In genomic region chr2:67574230-67574629, GRCh38 we compare ENCODE assay signal across 14 cellular contexts.
A peak's percentile ranks its signal among the peaks of the same experiment; 100 is the strongest.
DNase-seq lines count a peak whose midpoint lies in the region; ATAC-seq and TF ChIP-seq lines count a peak whose summit lies in the region.
"Had no signal": no experiment of that assay in that cellular context is flagged by ENCODE, and none has a peak within 500 bp of the region (broad histone marks: within the 10 kb centered on the region; RNA-seq: fewer than 3 reads in every experiment).

No MANE protein-coding gene starts in this region.

- H3K4me3 ChIP-seq in SK-N-SH (ENCODE audit: low read depth in 2 of 2, low read length in 1 of 2) (no peak overlapping the region), fibroblast of lung (replicated peaks in 1 of 4; ENCODE audit: control extremely low read depth in 1 of 4, insufficient read depth in 1 of 4, low read depth in 3 of 4, low read length in 4 of 4) (no peak overlapping the region), retinal pigment epithelial cell (ENCODE audit: low read length) (no peak overlapping the region), tibial artery (no peak overlapping the region)

- TF ChIP-seq RAD21 in SK-N-SH (IDR thresholded peaks at IDR 0.05; ENCODE audit: low read length): no peak

- H3K4me2 ChIP-seq in SK-N-SH (0 out of 2 replicates have a peak overlapping the region, but pooled peaks have one; percentile 10), fibroblast of lung (ENCODE audit: extremely low read depth, insufficient read depth, low read length) (no peak overlapping the region)

- H3K4me1 ChIP-seq in SK-N-SH (ENCODE audit: control insufficient read depth in 1 of 2, insufficient read depth in 2 of 2, low read depth in 1 of 2, low read length in 1 of 2): no peaks in the 10 kb centered on the region; a peak in 2 of 4 replicates
- H3K4me1 ChIP-seq in fibroblast of lung (ENCODE audit: control insufficient read depth, extremely low read depth, insufficient read depth, low read length): peaks cover 3% of the 10 kb centered on the region
- H3K4me1 ChIP-seq in tibial artery: peaks cover 0 to 7% (median 0%) of the 10 kb centered on the region in 4 donors
- H3K4me1 ChIP-seq: parathyroid adenoma had no signal

- H3K27ac Mint-ChIP-seq in activated T-cell treated with anti-CD3 and anti-CD28 coated beads, Interleukin-2, amount 50 U/mL, for 72 hours: no peak overlapping the region
- H3K27ac Mint-ChIP-seq: activated T-helper 1 cell treated with anti-CD3 and anti-CD28 coated beads, Interleukin-12 subunit alpha, Interleukin-12 subunit beta, Interleukin-2, Interleukin-4 antibody, amounts not matched to agents 30 ng/mL and 10 ng/mL and 1 ng/mL, durations not matched to agents 14 hours and 24 hours and 36 hours had no signal

- H3K9me3 ChIP-seq in SK-N-SH (no peaks in the 10 kb centered on the region), fibroblast of lung (ENCODE audit: control insufficient read depth, insufficient read depth, low read depth, low read length) (no peaks in the 10 kb centered on the region), tibial artery (no peaks in the 10 kb centered on the region)

- no peak for ATAC-seq in GM19397 (IDR thresholded peaks at IDR 0.05; ENCODE audit: unreplicated experiment)
- ATAC-seq in activated T-cell treated with anti-CD3 and anti-CD28 coated beads, Interleukin-2, amount 50 U/mL, for 72 hours (replicated peaks in 1 of 2): no peak

- H3K36me3 ChIP-seq in SK-N-SH (replicated peaks in 1 of 2; ENCODE audit: control insufficient read depth in 1 of 2, insufficient read depth in 2 of 2, low read length in 1 of 2) (no peaks in the 10 kb centered on the region), fibroblast of lung (ENCODE audit: control insufficient read depth, insufficient read depth, low read length) (no peaks in the 10 kb centered on the region), tibial artery (no peaks in the 10 kb centered on the region)

- H3K27ac ChIP-seq in SK-N-SH (ENCODE audit: low read depth in 2 of 2, low read length in 1 of 2) (peak overlapping the region; percentile 22 to 73; a peak in 3 of 4 replicates), fibroblast of lung (ENCODE audit: insufficient read depth, low read length) (no peak overlapping the region), caudate nucleus (ENCODE audit: low read depth, low read length) (no peak overlapping the region), tibial artery (no peak overlapping the region)
- H3K27ac ChIP-seq: parathyroid adenoma had no signal

- no peak for TF ChIP-seq CTCF in SK-N-SH (IDR thresholded peaks at IDR 0.05)
- no peak for TF ChIP-seq CTCF in fibroblast of lung (conservative IDR thresholded peaks at IDR 0.05 in 1 of 2, IDR thresholded peaks at IDR 0.05 in 1 of 2; ENCODE audit: low read depth in 1 of 2, low read length in 2 of 2)
- no peak for TF ChIP-seq CTCF in retinal pigment epithelial cell (conservative IDR thresholded peaks at IDR 0.05; ENCODE audit: low read depth, low read length)
- no peak for TF ChIP-seq CTCF in tibial artery (IDR thresholded peaks at IDR 0.05)

- no peaks in the 10 kb centered on the region for H3K9me2 ChIP-seq in SK-N-SH

- TF ChIP-seq EP300 in SK-N-SH (IDR thresholded peaks at IDR 0.05; ENCODE audit: borderline replicate concordance in 1 of 2, low read depth in 1 of 2, low read length in 1 of 2): 0 out of 4 replicates have a peak, but pooled peaks of 1 of the 2 experiments have one; percentile 39

- H3F3A ChIP-seq in SK-N-SH (replicated peaks; ENCODE audit: insufficient read depth): peaks cover 8% of the 10 kb centered on the region

- no peak overlapping the region for H3K4me3 Mint-ChIP-seq in activated T-cell treated with anti-CD3 and anti-CD28 coated beads, Interleukin-2, amount 50 U/mL, for 72 hours
- H3K4me3 Mint-ChIP-seq: activated T-helper 1 cell treated with anti-CD3 and anti-CD28 coated beads, Interleukin-12 subunit alpha, Interleukin-12 subunit beta, Interleukin-2, Interleukin-4 antibody, amounts not matched to agents 30 ng/mL and 10 ng/mL and 1 ng/mL, durations not matched to agents 14 hours and 24 hours and 36 hours had no signal

- CTCF ChIA-PET in SK-N-SH (lab: Yijun Ruan, JAX): interaction anchor here (0.8 to 1.4 kb wide), 2 partner anchors 15 to 76 kb away, joined by 4 read pairs; no protein-coding TSS in a partner anchor

- peak; percentile 70 for DNase-seq in EL
- DNase-seq in SK-N-SH: no peak
- peak; percentile 63 to 90 for DNase-seq in fibroblast of lung (ENCODE audit: low read depth in 2 of 2)
- peak; percentile 28 for DNase-seq in retinal pigment epithelial cell (ENCODE audit: low read depth)
- DNase-seq in caudate nucleus (lab: John Stamatoyannopoulos, UW): no peak
- DNase-seq in activated T-cell treated with anti-CD3 and anti-CD28 coated beads, Interleukin-2, amount 50 U/mL, for 72 hours: no peak
- DNase-seq in tibial artery: no peak
- DNase-seq: aorta; effector CD8-positive, alpha-beta T cell; NCI-H2171; SHP77 had no signal

- no peaks in the 10 kb centered on the region for H3K36me3 Mint-ChIP-seq in activated T-cell treated with anti-CD3 and anti-CD28 coated beads, Interleukin-2, amount 50 U/mL, for 72 hours (ENCODE audit: insufficient read depth in 2 of 2)

- intact Hi-C loops in tibial artery (cut with DNase I; ENCODE audit: low total_unique reads): no loop called here

- H2AFZ ChIP-seq in SK-N-SH (ENCODE audit: low read depth) (peak overlapping the region; percentile 39; the same call in 1 of the 2 replicates), fibroblast of lung (ENCODE audit: low read length) (no peak overlapping the region)
- H2AFZ ChIP-seq: parathyroid adenoma had no signal

- H3K9ac ChIP-seq in SK-N-SH (peak overlapping the region; percentile 23; the same call in 1 of the 2 replicates), fibroblast of lung (ENCODE audit: insufficient read depth, low read length) (no peak overlapping the region)
- H3K9ac ChIP-seq: parathyroid adenoma had no signal

- H4K20me1 ChIP-seq in SK-N-SH (ENCODE audit: insufficient read depth) (no peaks in the 10 kb centered on the region), fibroblast of lung (ENCODE audit: control insufficient read depth, extremely low read depth, insufficient read depth, low read length) (no peaks in the 10 kb centered on the region)

- H3K79me2 ChIP-seq in SK-N-SH (ENCODE audit: insufficient read depth): no peaks in the 10 kb centered on the region
- H3K79me2 ChIP-seq in fibroblast of lung (ENCODE audit: control insufficient read depth, insufficient read depth, low read length): no peaks in the 10 kb centered on the region
- H3K79me2 ChIP-seq: parathyroid adenoma had no signal

- H3K27me3 Mint-ChIP-seq in activated T-cell treated with anti-CD3 and anti-CD28 coated beads, Interleukin-2, amount 50 U/mL, for 72 hours (ENCODE audit: low read depth): no peaks in the 10 kb centered on the region

- POLR2A ChIA-PET in SK-N-SH (lab: Yijun Ruan, JAX): no interaction called here

- peaks cover 0 to 5% of the 10 kb centered on the region in 2 donors for H3K9me3 Mint-ChIP-seq in activated T-cell treated with anti-CD3 and anti-CD28 coated beads, Interleukin-2, amount 50 U/mL, for 72 hours

- no peaks in the 10 kb centered on the region for H3K27me3 ChIP-seq in SK-N-SH (ENCODE audit: insufficient read depth)
- no peaks in the 10 kb centered on the region for H3K27me3 ChIP-seq in fibroblast of lung (ENCODE audit: control insufficient read depth, insufficient read depth, low read length)
- no peaks in the 10 kb centered on the region for H3K27me3 ChIP-seq in tibial artery

- H3K4me1 Mint-ChIP-seq in activated T-cell treated with anti-CD3 and anti-CD28 coated beads, Interleukin-2, amount 50 U/mL, for 72 hours (ENCODE audit: low read depth): no peaks in the 10 kb centered on the region

- WGBS in SK-N-SH (ENCODE audit: low lambda C conversion rate): 20% methylated on average over 2 of the region's 2 CpGs

TF ChIP-seq in SK-N-SH, 30 proteins besides CTCF, POLR2A, EP300 and RAD21 (continues in another document):
- TF ChIP-seq JUND (IDR thresholded peaks at IDR 0.05) (peak; percentile 62), PBX3 (IDR thresholded peaks at IDR 0.05) (peak; percentile 37; the same call in 1 of the 2 replicates), SMC3 (IDR thresholded peaks at IDR 0.05; ENCODE audit: low read depth, low read length) (no peak), TEAD4 (IDR thresholded peaks at IDR 0.05; ENCODE audit: borderline replicate concordance, insufficient read depth) (0 out of 2 replicates have a peak, but pooled peaks have one; percentile 30), FOSL2 (IDR thresholded peaks at IDR 0.05; ENCODE audit: borderline replicate concordance, low read depth) (peak; percentile 59; the same call in 1 of the 2 replicates), IRF3 (IDR thresholded peaks at IDR 0.05; ENCODE audit: low read depth, low read length) (no peak), GATA2 (CRISPR knock-in tag; IDR thresholded peaks at IDR 0.05) (no peak), RCOR1 (IDR thresholded peaks at IDR 0.05; ENCODE audit: low read length) (no peak), RXRA (IDR thresholded peaks at IDR 0.05; ENCODE audit: borderline replicate concordance, low read depth) (no peak), MAX (IDR thresholded peaks at IDR 0.05; ENCODE audit: low read depth) (peak; percentile 72; the same call in 1 of the 2 replicates), MXI1 (IDR thresholded peaks at IDR 0.05; ENCODE audit: low read depth, low read length) (no peak), TCF12 (IDR thresholded peaks at IDR 0.05) (peak; percentile 38; the same call in 1 of the 2 replicates), CHD2 (IDR thresholded peaks at IDR 0.05; ENCODE audit: low read length, partially characterized antibody) (no peak)

Comparison
In these comparisons a context has a peak if more than half of its experiments do, and no peak if none do; other contexts are left out.
1. DNase-seq: peak in EL (single experiment), fibroblast of lung (2 of 2) and retinal pigment epithelial cell (single experiment); none in SK-N-SH (single experiment), caudate nucleus (0 of 61), activated T-cell treated with anti-CD3 and anti-CD28 coated beads, Interleukin-2, amount 50 U/mL, for 72 hours (0 of 2) and tibial artery (0 of 2).
2. H3K27ac ChIP-seq: peak in SK-N-SH (2 of 2); none in fibroblast of lung (single experiment), caudate nucleus (single experiment) and tibial artery (0 of 2).